Comparison of ENCODE assay signal across 14 cellular contexts in the genomic region with DNA sequence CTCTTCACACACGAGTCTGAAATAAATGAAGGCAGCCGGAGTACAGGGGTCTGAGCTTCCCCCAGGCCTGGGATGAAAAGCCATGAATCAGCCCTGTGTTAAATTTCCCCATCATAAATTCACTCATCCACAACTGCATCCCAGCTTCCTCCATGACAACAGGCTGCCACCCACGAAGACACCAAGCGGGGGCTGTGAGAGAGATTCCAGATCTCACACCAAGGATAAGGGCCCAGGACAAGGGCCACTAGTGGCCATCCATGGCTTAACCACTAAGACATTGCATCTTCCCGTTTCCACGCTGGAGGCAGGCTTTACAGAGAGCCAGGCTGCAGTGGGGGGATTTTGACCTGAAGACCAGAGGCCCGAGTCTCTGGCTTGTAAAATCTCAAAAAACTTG.
DNase-seq lines count a peak whose midpoint lies in the region; ATAC-seq, FAIRE-seq and TF ChIP-seq lines count a peak whose summit lies in the region.
"Had no signal": no experiment of that assay in that cellular context is flagged by ENCODE, and none has a peak within 500 bp of the region (broad histone marks: within the 10 kb centered on the region; RNA-seq: fewer than 3 reads in every experiment).

No MANE protein-coding gene starts in this region.

- ATAC-seq in Right ventricle myocardium inferior (no peak), left cardiac atrium (no peak), upper lobe of right lung (no peak), GM18867 (IDR thresholded peaks at IDR 0.05; ENCODE audit: unreplicated experiment) (no peak)
- ATAC-seq: activated CD4-positive, CD25-positive, alpha-beta regulatory T cell treated with anti-CD3 and anti-CD28 coated beads, Interleukin-2, amount 50 U/mL, for 24 hours had no signal

- H3K9me3 ChIP-seq in upper lobe of right lung, result no peaks in the 10 kb centered on the region
- H3K9me3 ChIP-seq: ovary had no signal

- H3K36me3 ChIP-seq in upper lobe of right lung, result no peaks in the 10 kb centered on the region
- H3K36me3 ChIP-seq: ovary had no signal

- H3K27ac ChIP-seq in caudate nucleus (ENCODE audit: low read depth, low read length), result peak overlapping the region; percentile 54
- H3K27ac ChIP-seq in layer of hippocampus (ENCODE audit: low read depth, low read length), result peak overlapping the region; percentile 35
- H3K27ac ChIP-seq in upper lobe of right lung, result peak overlapping the region; percentile 1
- H3K27ac ChIP-seq: ovary had no signal

- no peak overlapping the region for H3K4me3 ChIP-seq in upper lobe of right lung
- H3K4me3 ChIP-seq: ovary had no signal

- peak; percentile 5 for TF ChIP-seq CTCF in upper lobe of right lung (IDR thresholded peaks at IDR 0.05)

- no peak for TF ChIP-seq POLR2A in H54 (IDR thresholded peaks at IDR 0.05; ENCODE audit: low read depth, low read length)

- H3K4me1 ChIP-seq in upper lobe of right lung, result peaks cover 17% of the 10 kb centered on the region

- intact Hi-C loops in Right ventricle myocardium inferior (cut with DNase I) (no loop called here), left cardiac atrium (cut with DNase I) (no loop called here), upper lobe of right lung (cut with DNase I) (no loop called here)

- no peak for FAIRE-seq in H54 (lab: Jason Lieb, UNC)

- H3K27me3 ChIP-seq in layer of hippocampus (ENCODE audit: control insufficient read depth, insufficient read depth, low read length) (no peaks in the 10 kb centered on the region), upper lobe of right lung (no peaks in the 10 kb centered on the region)
- H3K27me3 ChIP-seq: ovary had no signal

- DNase-seq in Right ventricle myocardium inferior (ENCODE audit: missing footprints), result peak; percentile 40
- DNase-seq in left cardiac atrium, result no peak
- peak in 31 of 61 donors; percentile 10 to 56 (median 25) for DNase-seq in caudate nucleus (lab: John Stamatoyannopoulos, UW)
- no peak for DNase-seq in upper lobe of right lung
- DNase-seq in GM19240 (ENCODE audit: insufficient read length, low spot score), result no peak
- no peak for DNase-seq in H54 (ENCODE audit: insufficient read length, low spot score)
- DNase-seq: CD4-positive, alpha-beta T cell; effector CD8-positive, alpha-beta T cell; HCEC 1CT; Kasumi-1; ovary had no signal

Comparison
In these comparisons a context has a peak if more than half of its experiments do, and no peak if none do; other contexts are left out.
1. DNase-seq: peak in Right ventricle myocardium inferior (single experiment) and caudate nucleus (31 of 61); none in left cardiac atrium (single experiment), upper lobe of right lung (single experiment), GM19240 (single experiment) and H54 (single experiment).
2. H3K27ac ChIP-seq: peak in every context shown above with its lines; median percentile 54 in caudate nucleus; 35 in layer of hippocampus; 1 in upper lobe of right lung.